In the genomic region with DNA sequence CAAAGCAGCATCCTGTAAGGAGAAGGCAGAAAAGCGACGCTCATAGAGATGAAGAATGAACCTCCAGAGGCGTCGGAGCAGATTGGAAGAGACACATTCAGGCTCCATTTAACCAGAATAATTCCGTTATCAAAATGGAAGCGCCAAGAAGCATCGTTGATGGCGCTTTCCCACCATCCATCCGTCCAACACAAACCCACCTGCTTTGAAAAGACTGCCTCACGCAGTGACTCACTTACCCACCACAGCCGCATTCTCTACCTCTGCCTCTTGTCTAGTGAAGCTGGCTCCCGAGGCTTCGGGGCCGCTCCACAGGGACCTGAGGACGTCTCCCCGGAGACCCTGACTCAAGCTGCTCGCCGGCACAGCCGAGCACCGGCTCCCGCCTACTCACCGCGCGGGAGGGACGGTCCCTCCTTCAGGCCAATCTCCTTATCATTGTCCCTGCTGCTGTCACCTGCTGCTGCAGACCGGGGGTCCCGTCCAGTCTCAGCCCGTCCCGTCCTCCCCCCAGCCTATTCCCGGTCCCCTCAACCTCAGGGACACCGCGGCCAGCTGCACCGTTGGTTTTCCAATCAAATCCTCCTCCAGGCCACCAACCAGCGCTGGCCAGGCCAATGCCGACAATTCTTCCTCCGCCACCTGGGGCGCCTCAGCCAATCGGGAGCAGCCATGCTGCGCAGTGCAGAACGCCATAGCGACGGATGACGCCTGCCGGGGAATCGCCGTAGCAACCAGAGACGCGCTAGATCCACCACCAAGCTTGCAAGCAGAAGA, we compare ENCODE assay signal across 8 cellular contexts. TPM values are rescaled to one million over a fixed set of nuclear protein-coding genes. Genes with fewer than 3 reads are reported as not detected.
DNase-seq lines count a peak whose midpoint lies in the region; ATAC-seq and TF ChIP-seq lines count a peak whose summit lies in the region.

A gene with protein sequence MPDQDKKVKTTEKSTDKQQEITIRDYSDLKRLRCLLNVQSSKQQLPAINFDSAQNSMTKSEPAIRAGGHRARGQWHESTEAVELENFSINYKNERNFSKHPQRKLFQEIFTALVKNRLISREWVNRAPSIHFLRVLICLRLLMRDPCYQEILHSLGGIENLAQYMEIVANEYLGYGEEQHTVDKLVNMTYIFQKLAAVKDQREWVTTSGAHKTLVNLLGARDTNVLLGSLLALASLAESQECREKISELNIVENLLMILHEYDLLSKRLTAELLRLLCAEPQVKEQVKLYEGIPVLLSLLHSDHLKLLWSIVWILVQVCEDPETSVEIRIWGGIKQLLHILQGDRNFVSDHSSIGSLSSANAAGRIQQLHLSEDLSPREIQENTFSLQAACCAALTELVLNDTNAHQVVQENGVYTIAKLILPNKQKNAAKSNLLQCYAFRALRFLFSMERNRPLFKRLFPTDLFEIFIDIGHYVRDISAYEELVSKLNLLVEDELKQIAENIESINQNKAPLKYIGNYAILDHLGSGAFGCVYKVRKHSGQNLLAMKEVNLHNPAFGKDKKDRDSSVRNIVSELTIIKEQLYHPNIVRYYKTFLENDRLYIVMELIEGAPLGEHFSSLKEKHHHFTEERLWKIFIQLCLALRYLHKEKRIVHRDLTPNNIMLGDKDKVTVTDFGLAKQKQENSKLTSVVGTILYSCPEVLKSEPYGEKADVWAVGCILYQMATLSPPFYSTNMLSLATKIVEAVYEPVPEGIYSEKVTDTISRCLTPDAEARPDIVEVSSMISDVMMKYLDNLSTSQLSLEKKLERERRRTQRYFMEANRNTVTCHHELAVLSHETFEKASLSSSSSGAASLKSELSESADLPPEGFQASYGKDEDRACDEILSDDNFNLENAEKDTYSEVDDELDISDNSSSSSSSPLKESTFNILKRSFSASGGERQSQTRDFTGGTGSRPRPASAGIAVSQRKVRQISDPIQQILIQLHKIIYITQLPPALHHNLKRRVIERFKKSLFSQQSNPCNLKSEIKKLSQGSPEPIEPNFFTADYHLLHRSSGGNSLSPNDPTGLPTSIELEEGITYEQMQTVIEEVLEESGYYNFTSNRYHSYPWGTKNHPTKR (minus strand): TSS at position 553 of the 777 bp plus-strand sequence. CDS start 16,501 bp downstream, outside the sequence.

- peaks cover 0 to 20% (median 12%) of the 10 kb centered on the region in 4 donors for H3K4me1 ChIP-seq in liver (ENCODE audit: control insufficient read depth in 4 of 4, insufficient read depth in 4 of 4, low read length in 3 of 4)

- DNase-seq in AG04450 (ENCODE audit: low read depth, low spot score) (peak; percentile 64), NCI-H524 (lab: John Stamatoyannopoulos, UW) (peak; percentile 72 to 88), ecto neural progenitor cell (ENCODE audit: low spot score) (peak; percentile 97)
- peak; percentile 89 to 90 for DNase-seq in activated CD4-positive, alpha-beta T cell treated with anti-CD3 and anti-CD28 coated beads, Interleukin-2, amount 50 U/mL, for 4 hours
- DNase-seq in stimulated activated CD4-positive, alpha-beta T cell treated with anti-CD3 and anti-CD28 coated beads, Interleukin-2, amount 100 ng/mL, for 4 hours (ENCODE audit: low read depth): peak; percentile 83

- CTCF ChIA-PET in AG04450 (lab: Charles Lee): interaction anchor here (1.0 kb wide), 3 partner anchors 11 to 297 kb away, joined by 3 read pairs; no protein-coding TSS in a partner anchor

- no peak for TF ChIP-seq CTCF in AG04450 (IDR thresholded peaks at IDR 0.05; ENCODE audit: low read depth, low read length)
- peak; percentile 1 for TF ChIP-seq CTCF in liver (IDR thresholded peaks at IDR 0.05; ENCODE audit: low read depth, low read length, missing input control)

- no peaks in the 10 kb centered on the region for H3K27me3 ChIP-seq in AG04450 (ENCODE audit: control insufficient read depth, insufficient read depth, low read length)
- no peaks in the 10 kb centered on the region for H3K27me3 ChIP-seq in liver (ENCODE audit: control insufficient read depth in 4 of 4, insufficient read depth in 4 of 4, low read length in 3 of 4)

- POLR2A ChIA-PET in AG04450 (lab: Yijun Ruan, JAX): interaction anchor here (0.6 to 1.9 kb wide), 2 partner anchors 42 to 314 kb away, joined by 3 to 5 read pairs; no protein-coding TSS in a partner anchor

- H3K9me3 ChIP-seq in AG04450 (ENCODE audit: control insufficient read depth, insufficient read depth, low read length) (no peaks in the 10 kb centered on the region; the same call in 1 of the 2 replicates), liver (ENCODE audit: control insufficient read depth in 4 of 4, low read length in 3 of 4) (no peaks in the 10 kb centered on the region)

- H3K27ac ChIP-seq in AG04450 (ENCODE audit: low read depth, low read length): no peak within 1 kb of the TSS
- H3K27ac ChIP-seq in liver (ENCODE audit: low read depth in 1 of 2, low read length in 2 of 2): no peak within 1 kb of the TSS

- 3% methylated on average over 48 of the region's 48 CpGs for WGBS in liver

- ATAC-seq in GM19023 (IDR thresholded peaks at IDR 0.05; ENCODE audit: unreplicated experiment) (peak; percentile 100), HG03196 (IDR thresholded peaks at IDR 0.05; ENCODE audit: unreplicated experiment) (peak; percentile 100)

- no peak within 1 kb of the TSS for H3K9ac ChIP-seq in liver (ENCODE audit: low read depth in 1 of 2, low read length in 2 of 2)

- H3K36me3 ChIP-seq in liver (ENCODE audit: control insufficient read depth in 4 of 4, insufficient read depth in 3 of 4, low read depth in 1 of 4, low read length in 3 of 4): no peaks in the 10 kb centered on the region

- H3K4me3 ChIP-seq in AG04450 (ENCODE audit: low read depth, low read length) (peak within 1 kb of the TSS; percentile 76), liver (ENCODE audit: low read depth in 1 of 3, low read length in 3 of 3) (peak within 1 kb of the TSS; percentile 64 to 81 (median 74))

- no peak for TF ChIP-seq RAD21 in liver (IDR thresholded peaks at IDR 0.05)

TF ChIP-seq in liver, 16 proteins besides CTCF, POLR2A, EP300 and RAD21:
- TF ChIP-seq HNF4A (conservative IDR thresholded peaks at IDR 0.05) (no peak), FOXA1 (IDR thresholded peaks at IDR 0.05) (no peak), SP1 (IDR thresholded peaks at IDR 0.05) (peak; percentile 93), YY1 (IDR thresholded peaks at IDR 0.05) (peak; percentile 22)
TF ChIP-seq in liver: peak in this region for 2.

RNA-seq across cellular contexts. Expression of the gene that starts here (rescaled TPM):
- polyA plus RNA-seq in AG04450 (2011; rRNA removed) (2.3 and 3.0 TPM in 2 replicates), liver (under 1 TPM in 1 of 2 donors, not detected in 1; 0.23 TPM)
- 7.3 and 10.8 TPM in 2 replicates for polyA minus RNA-seq in AG04450 (2011; rRNA and poly(A)+ RNA removed)
- total RNA-seq in liver: 1 to 10 TPM in 1 of 2 donors, under 1 TPM in 1; 0.70 to 2.1 TPM
